In the genomic region with DNA sequence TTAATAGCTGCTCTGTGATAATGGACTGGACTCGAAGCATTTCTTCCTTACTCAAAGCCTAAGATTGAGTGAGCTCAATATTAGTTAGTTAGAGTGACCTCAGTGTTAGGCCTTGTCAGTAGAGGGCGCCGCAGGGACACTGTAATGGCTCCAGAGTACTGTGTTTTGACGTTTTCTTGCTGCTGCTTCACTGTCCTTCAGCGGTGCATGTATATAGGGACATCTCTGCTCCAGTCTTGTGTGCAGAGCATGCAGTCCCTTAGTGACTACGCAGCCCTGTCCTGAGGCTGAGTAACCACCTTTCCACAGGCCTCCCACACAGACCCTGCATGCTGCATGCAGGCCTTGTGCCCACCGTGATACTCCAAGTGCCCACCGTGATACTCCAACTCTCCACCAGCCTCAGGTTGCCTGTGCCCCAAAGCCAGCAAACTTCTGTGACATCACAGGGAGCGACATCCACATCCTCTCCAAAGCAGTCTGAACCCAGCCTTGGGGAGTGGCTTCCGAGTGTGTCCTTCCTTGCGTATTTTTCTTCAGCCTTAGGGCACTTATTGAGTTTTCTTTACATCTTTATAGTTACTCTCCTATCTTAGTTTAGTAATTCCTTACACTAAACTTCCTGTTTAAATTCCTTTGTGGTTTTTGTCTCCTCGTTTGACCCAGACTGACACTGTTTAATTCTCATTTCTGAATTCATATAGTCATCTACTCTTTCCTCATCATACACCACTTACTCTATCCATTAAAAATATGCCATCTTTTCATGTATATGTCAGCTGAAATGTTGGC, we compare ENCODE assay signal across 1 cellular context.
TF ChIP-seq lines count a peak whose summit lies in the region.

No MANE protein-coding gene starts in this region.

TF ChIP-seq in IMR-90, 13 proteins besides CTCF, POLR2A, EP300 and RAD21:
- TF ChIP-seq RCOR1 (IDR thresholded peaks at IDR 0.05; ENCODE audit: insufficient replicate concordance, low read length), result no peak
- peak; percentile 39 for TF ChIP-seq SMC3 (IDR thresholded peaks at IDR 0.05; ENCODE audit: low read depth, low read length)
- 0 out of 2 replicates have a peak, but pooled peaks have one; percentile 1 for TF ChIP-seq MAFK (IDR thresholded peaks at IDR 0.05; ENCODE audit: low read depth, low read length)
